Comparison of ENCODE assay signal across 26 cellular contexts in genomic region chr12:42990387-42990786, GRCh38.
"Had no signal": no experiment of that assay in that cellular context is flagged by ENCODE, and none has a peak within 500 bp of the region (broad histone marks: within the 10 kb centered on the region; RNA-seq: fewer than 3 reads in every experiment).

No MANE protein-coding gene starts in this region.

- H3K27me3 ChIP-seq: adrenal gland, body of pancreas, gastrocnemius medialis, heart left ventricle had no signal

- H3K4me1 ChIP-seq: adrenal gland, body of pancreas, gastrocnemius medialis had no signal

- ATAC-seq: activated CD4-positive, alpha-beta T cell treated with anti-CD3 and anti-CD28 coated beads for 36 hours; activated CD8-positive, alpha-beta memory T cell treated with anti-CD3 and anti-CD28 coated beads, Interleukin-2, amount 10 ng/mL, durations not matched to agents 7 days and 5 days; activated CD8-positive, alpha-beta T cell treated with anti-CD3 and anti-CD28 coated beads, Interleukin-2, amount 10 ng/mL, durations not matched to agents 7 days and 5 days; activated naive CD8-positive, alpha-beta T cell treated with anti-CD3 and anti-CD28 coated beads, Interleukin-2, amount 50 U/mL, for 24 hours; body of pancreas; esophagus mucosa; gastrocnemius medialis; heart left ventricle had no signal

- DNase-seq: activated CD4-positive, alpha-beta memory T cell treated with anti-CD3 and anti-CD28 coated beads for 36 hours; activated CD4-positive, alpha-beta T cell treated with anti-CD3 and anti-CD28 coated beads for 36 hours; activated CD4-positive, alpha-beta T cell treated with anti-CD3 and anti-CD28 coated beads, Interleukin-2, amount 10 ng/mL, durations not matched to agents 24 days and 14 days; activated CD4-positive, CD25-positive, alpha-beta regulatory T cell; activated CD4-positive, CD25-positive, alpha-beta regulatory T cell treated with anti-CD3 and anti-CD28 coated beads, Interleukin-2, amount 50 U/mL, for 72 hours; activated CD8-positive, alpha-beta memory T cell treated with anti-CD3 and anti-CD28 coated beads, Interleukin-2, amount 10 ng/mL, durations not matched to agents 7 days and 5 days; activated CD8-positive, alpha-beta memory T cell treated with anti-CD3 and anti-CD28 coated beads, Interleukin-2, amount 50 U/mL, for 4 hours; activated CD8-positive, alpha-beta T cell treated with anti-CD3 and anti-CD28 coated beads, Interleukin-2, amount 10 ng/mL, durations not matched to agents 7 days and 5 days; activated effector memory CD4-positive, alpha-beta T cell treated with anti-CD3 and anti-CD28 coated beads, Interleukin-2, amount 50 U/mL, for 16 hours; activated naive CD4-positive, alpha-beta T cell treated with anti-CD3 and anti-CD28 coated beads for 36 hours; activated naive CD8-positive, alpha-beta T cell treated with anti-CD3 and anti-CD28 coated beads for 36 hours; activated naive CD8-positive, alpha-beta T cell treated with anti-CD3 and anti-CD28 coated beads, Interleukin-2, amount 50 U/mL, for 24 hours; activated T-cell treated with anti-CD3 and anti-CD28 coated beads, Interleukin-2, amount 50 U/mL, for 1 hour; activated T-cell treated with anti-CD3 and anti-CD28 coated beads, Interleukin-2, amount 50 U/mL, for 48 hours; adrenal gland; amygdala; aorta; body of pancreas; caudate nucleus; effector CD8-positive, alpha-beta T cell; foreskin fibroblast; gastrocnemius medialis; glutamatergic neuron; heart left ventricle; T-helper 2 cell had no signal

- H3K4me3 ChIP-seq: adrenal gland, body of pancreas, gastrocnemius medialis, heart left ventricle had no signal

- H3K36me3 ChIP-seq: adrenal gland, gastrocnemius medialis, heart left ventricle had no signal

- H3K27ac ChIP-seq: adrenal gland, body of pancreas, gastrocnemius medialis, heart left ventricle had no signal
